Comparison of ENCODE assay signal across 1 cellular context in genomic region chr1:155086182-155086741, GRCh38.
A peak's percentile ranks its signal among the peaks of the same experiment; 100 is the strongest.
TF ChIP-seq lines count a peak whose summit lies in the region.

No MANE protein-coding gene starts in this region.

TF ChIP-seq in A549, 52 proteins besides CTCF, POLR2A, EP300 and RAD21:
- TF ChIP-seq HOXA7 (CRISPR knock-in tag; IDR thresholded peaks at IDR 0.05) (no peak), POLR2AphosphoS2 (conservative IDR thresholded peaks at IDR 0.05; ENCODE audit: low read length) (no peak), TFCP2L1 (CRISPR knock-in tag; IDR thresholded peaks at IDR 0.05) (no peak), NFE2L2 (conservative IDR thresholded peaks at IDR 0.05; ENCODE audit: low read length) (no peak), CHD2 (IDR thresholded peaks at IDR 0.05; ENCODE audit: low read length, partially characterized antibody) (no peak), MAX (IDR thresholded peaks at IDR 0.05) (peak; percentile 60; the same call in 1 of the 2 replicates), SMC3 (IDR thresholded peaks at IDR 0.05) (peak; percentile 48), KDM5A (IDR thresholded peaks at IDR 0.05) (no peak)
